Comparison of ENCODE assay signal across 8 cellular contexts in the genomic region with DNA sequence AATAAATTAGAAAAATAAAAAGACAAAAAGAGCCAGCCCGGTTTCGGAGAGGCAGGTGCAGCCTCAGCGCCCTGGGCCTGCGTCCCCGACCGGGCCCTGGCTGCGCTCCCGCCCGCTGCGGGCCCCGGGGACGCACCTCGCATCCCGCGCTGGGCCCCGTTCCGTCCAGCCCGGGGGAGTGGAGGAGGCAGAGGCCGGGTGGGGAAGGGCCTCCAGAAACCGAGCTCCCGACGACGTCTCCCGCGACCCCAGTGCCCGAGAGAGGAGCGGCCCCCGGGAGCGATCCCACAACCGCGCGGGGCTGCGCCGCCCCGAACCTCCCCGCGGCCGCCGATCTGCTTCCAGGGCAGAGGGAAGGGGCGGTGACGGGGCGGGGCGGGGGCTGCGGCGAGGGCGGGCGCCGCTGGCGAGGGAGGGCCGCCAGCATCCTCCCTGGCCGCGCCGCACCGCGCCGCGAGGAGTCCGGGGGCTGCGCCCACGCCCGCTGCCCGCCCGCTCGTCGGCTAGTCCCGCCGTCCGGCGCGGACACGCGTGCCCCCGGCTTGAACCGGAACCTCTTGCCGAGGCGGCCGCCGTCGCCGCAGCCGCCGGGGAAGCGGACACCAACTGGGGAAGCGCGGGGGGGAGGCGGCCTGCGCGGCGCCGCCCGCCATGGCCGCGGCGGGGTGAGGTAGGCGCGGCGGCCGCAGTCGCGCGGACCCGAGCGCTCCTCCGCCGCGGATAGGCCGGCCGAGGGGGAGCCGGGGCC. TPM values are rescaled to one million over a fixed set of nuclear protein-coding genes. Genes with fewer than 3 reads are reported as not detected.
DNase-seq lines count a peak whose midpoint lies in the region; ATAC-seq and TF ChIP-seq lines count a peak whose summit lies in the region.

A gene (plus strand): TSS at position 426 of the 748 bp plus-strand sequence. CDS start 545 bp downstream, outside the sequence.

- peaks cover 16% of the 10 kb centered on the region for H3K4me1 ChIP-seq in mucosa of descending colon (ENCODE audit: low read depth)

- no peaks in the 10 kb centered on the region for H3K9me3 ChIP-seq in mucosa of descending colon

- ATAC-seq in GM18909 (IDR thresholded peaks at IDR 0.05; ENCODE audit: poor library complexity, unreplicated experiment) (peak; percentile 65), HG03135 (IDR thresholded peaks at IDR 0.05; ENCODE audit: unreplicated experiment) (peak; percentile 57), mucosa of descending colon (peak; percentile 93)

- DNase-seq in AG08395 (ENCODE audit: low spot score) (peak; percentile 80), NOMO-1 treated with DMSO at 0.1 percent for 48 hours (lab: John Stamatoyannopoulos, UW; ENCODE audit: unreplicated experiment) (peak; percentile 53), epidermal melanocyte (ENCODE audit: insufficient read length, low spot score) (peak; percentile 58), mucosa of descending colon (peak; percentile 87 to 89 (median 89))
- DNase-seq in activated CD8-positive, alpha-beta memory T cell treated with anti-CD3 and anti-CD28 coated beads, Interleukin-2, amount 50 U/mL, for 48 hours, result peak; percentile 88
- peak; percentile 54 to 67 for DNase-seq in stimulated activated CD8-positive, alpha-beta memory T cell treated with anti-CD3 and anti-CD28 coated beads, Interleukin-4, amount 100 ng/mL, for 1 hour (ENCODE audit: low read depth in 2 of 2, low spot score in 1 of 2)

- H3K4me3 ChIP-seq in mucosa of descending colon, result peak within 1 kb of the TSS; percentile 91

- TF ChIP-seq CTCF in mucosa of descending colon (IDR thresholded peaks at IDR 0.05), result no peak

- intact Hi-C loops in mucosa of descending colon (cut with DNase I, micrococcal nuclease), result no loop called here

- H3K36me3 ChIP-seq in mucosa of descending colon (ENCODE audit: low read depth), result no peaks in the 10 kb centered on the region

RNA-seq across cellular contexts. Expression of the gene that starts here (rescaled TPM):
- 10 to 100 TPM; 48.6 to 64.4 (median 51.5) TPM for total RNA-seq in mucosa of descending colon

Comparison
In these comparisons a context has a peak if more than half of its experiments do, and no peak if none do; other contexts are left out.
1. Peak in every context shown above with its lines: DNase-seq, ATAC-seq and H3K4me3 ChIP-seq.